ENCODE assay signal across 10 cellular contexts in the genomic region with DNA sequence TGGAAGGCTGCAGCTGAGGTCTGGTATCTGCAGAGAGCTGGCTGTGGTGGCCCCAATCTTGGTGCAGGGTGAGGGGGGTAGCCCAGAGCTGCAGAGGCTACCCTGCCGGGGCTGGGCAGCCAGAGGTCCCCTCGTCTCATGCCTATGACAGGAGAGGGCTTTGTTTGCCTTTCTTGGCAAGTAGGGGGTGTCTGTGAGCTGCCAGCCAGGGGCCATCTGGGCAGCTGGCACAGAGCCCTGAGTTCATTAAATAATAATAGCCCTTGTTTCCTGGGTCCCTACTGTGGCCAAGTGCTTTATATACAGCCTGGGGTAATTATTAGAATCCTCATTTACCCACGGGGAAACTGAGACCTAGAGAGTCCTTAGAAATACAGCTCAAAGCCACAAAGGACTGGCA.
A peak's percentile ranks its signal among the peaks of the same experiment; 100 is the strongest.
DNase-seq lines count a peak whose midpoint lies in the region; ATAC-seq, FAIRE-seq and TF ChIP-seq lines count a peak whose summit lies in the region.
"Had no signal": no experiment of that assay in that cellular context is flagged by ENCODE, and none has a peak within 500 bp of the region (broad histone marks: within the 10 kb centered on the region; RNA-seq: fewer than 3 reads in every experiment).

No MANE protein-coding gene starts in this region.

- H3K9me3 ChIP-seq in neuronal stem cell (replicated peaks in 1 of 2; ENCODE audit: control insufficient read depth in 2 of 2, insufficient read depth in 1 of 2, low read depth in 1 of 2, low read length in 2 of 2) (no peaks in the 10 kb centered on the region), vagina (no peaks in the 10 kb centered on the region)
- H3K9me3 ChIP-seq: colonic mucosa had no signal

- no peak overlapping the region for H2BK15ac ChIP-seq in neuronal stem cell (ENCODE audit: low read length)

- peak; percentile 87 for DNase-seq in G401 (ENCODE audit: low spot score)
- DNase-seq in NCI-H2227 (lab: John Stamatoyannopoulos, UW; ENCODE audit: unreplicated experiment) = peak; percentile 42
- peak; percentile 76 to 93 (median 86) for DNase-seq in dorsolateral prefrontal cortex
- DNase-seq in neuronal stem cell (ENCODE audit: low spot score) = no peak
- DNase-seq in urothelium cell line (ENCODE audit: low spot score) = no peak
- no peak for DNase-seq in activated CD4-positive, CD25-positive, alpha-beta regulatory T cell (lab: John Stamatoyannopoulos, UW)
- DNase-seq in vagina (ENCODE audit: extremely low spot score in 2 of 2) = no peak

- peak overlapping the region in 3 of 59 donors; percentile 2 to 30 (median 28) for H3K4me3 ChIP-seq in dorsolateral prefrontal cortex
- no peak overlapping the region for H3K4me3 ChIP-seq in neuronal stem cell (ENCODE audit: low read length in 2 of 2)
- H3K4me3 ChIP-seq in vagina = no peak overlapping the region
- H3K4me3 ChIP-seq: colonic mucosa, skin epidermis had no signal

- TF ChIP-seq CTCF in dorsolateral prefrontal cortex (IDR thresholded peaks at IDR 0.05 in 54 of 56, conservative IDR thresholded peaks at IDR 0.05 in 2 of 56; ENCODE audit: low read depth in 1 of 56, partially characterized antibody in 56 of 56) = peak in 47 of 56 donors; percentile 3 to 68 (median 42)
- TF ChIP-seq CTCF in vagina (IDR thresholded peaks at IDR 0.05) = no peak

- H3K79me1 ChIP-seq in neuronal stem cell (ENCODE audit: low read depth, low read length) = peaks cover 1% of the 10 kb centered on the region

- H2AK5ac ChIP-seq in neuronal stem cell (ENCODE audit: low read depth, low read length) = no peak overlapping the region

- intact Hi-C loops in dorsolateral prefrontal cortex (cut with DNase I) (loop anchor here in 1 of 2 donors (5.0 kb wide), 2 partner anchors 35 to 375 kb away; no protein-coding TSS in a partner anchor), vagina (cut with DNase I) (no loop called here)

- no peak overlapping the region for H2BK5ac ChIP-seq in neuronal stem cell (ENCODE audit: low read length)

- no peak overlapping the region for H4K8ac ChIP-seq in neuronal stem cell (ENCODE audit: low read depth, low read length)

- H3K23ac ChIP-seq in neuronal stem cell (ENCODE audit: low read depth, low read length, poor library complexity) = no peak overlapping the region

- no peak overlapping the region for H3K4me2 ChIP-seq in neuronal stem cell (ENCODE audit: insufficient read depth, low read length, poor library complexity, severe bottlenecking)

- FAIRE-seq in urothelium cell line (lab: Jason Lieb, UNC) = no peak

- H3K18ac ChIP-seq in neuronal stem cell (ENCODE audit: low read length) = peak overlapping the region; percentile 64

- H2BK12ac ChIP-seq in neuronal stem cell (ENCODE audit: low read length) = no peak overlapping the region

- H3K4ac ChIP-seq in neuronal stem cell (ENCODE audit: low read length) = no peak overlapping the region

- WGBS in neuronal stem cell (ENCODE audit: extremely low coverage in 2 of 2, insufficient read length in 2 of 2, insufficient replicate concordance in 1 of 2), 2 donors = no CpG with 5 or more reads among the region's 3 CpGs

- H3K36me3 ChIP-seq in neuronal stem cell (replicated peaks in 1 of 2; ENCODE audit: control insufficient read depth in 2 of 2, insufficient read depth in 2 of 2, low read length in 2 of 2) (no peaks in the 10 kb centered on the region), vagina (peaks cover 0 to 1% of the 10 kb centered on the region in 2 donors)
- H3K36me3 ChIP-seq: colonic mucosa had no signal

- H4K91ac ChIP-seq in neuronal stem cell (ENCODE audit: low read depth, low read length, poor library complexity) = no peak overlapping the region

- no peak overlapping the region for H2BK120ac ChIP-seq in neuronal stem cell (ENCODE audit: low read depth, low read length)

- ATAC-seq in HG03378 (IDR thresholded peaks at IDR 0.05; ENCODE audit: unreplicated experiment) = no peak

- TF ChIP-seq POLR2A in vagina (IDR thresholded peaks at IDR 0.05) = no peak

- no peak overlapping the region for H3K9ac ChIP-seq in neuronal stem cell (ENCODE audit: low read depth, low read length, poor library complexity)

- H3K4me1 ChIP-seq in neuronal stem cell (ENCODE audit: control insufficient read depth in 2 of 2, insufficient read depth in 1 of 2, low read depth in 1 of 2, low read length in 2 of 2) (peaks cover 0 to 3% of the 10 kb centered on the region in 2 donors), vagina (no peaks in the 10 kb centered on the region)
- H3K4me1 ChIP-seq: colonic mucosa had no signal

- in situ Hi-C loops in G401 (cut with HindIII; ENCODE audit: low sequenced_read_pairs) = loop anchor here (10.0 to 25.0 kb wide), 2 partner anchors 48 to 210 kb away; no protein-coding TSS in a partner anchor

- H3K27ac ChIP-seq in dorsolateral prefrontal cortex (peak overlapping the region in 10 of 59 donors; percentile 10 to 66 (median 35)), neuronal stem cell (replicated peaks; ENCODE audit: low read length) (no peak overlapping the region), vagina (no peak overlapping the region)
- H3K27ac ChIP-seq: colonic mucosa, skin epidermis had no signal

- no peak overlapping the region for H3K14ac ChIP-seq in neuronal stem cell (ENCODE audit: low read length)

- no peak overlapping the region for H2AFZ ChIP-seq in neuronal stem cell (ENCODE audit: low read length)

- H3K27me3 ChIP-seq in dorsolateral prefrontal cortex (no peaks in the 10 kb centered on the region), neuronal stem cell (ENCODE audit: control insufficient read depth in 3 of 3, insufficient read depth in 3 of 3, low read depth in 1 of 3, low read length in 3 of 3) (peaks cover 0 to 7% (median 0%) of the 10 kb centered on the region in 3 experiments), vagina (no peaks in the 10 kb centered on the region)
- H3K27me3 ChIP-seq: colonic mucosa had no signal

Comparison
In these comparisons a context has a peak if more than half of its experiments do, and no peak if none do; other contexts are left out.
1. DNase-seq: peak in G401 (single experiment), NCI-H2227 (single experiment) and dorsolateral prefrontal cortex (10 of 10); none in neuronal stem cell (single experiment), urothelium cell line (single experiment), activated CD4-positive, CD25-positive, alpha-beta regulatory T cell (0 of 4) and vagina (0 of 2).
2. CTCF ChIP-seq: peak in dorsolateral prefrontal cortex (47 of 56); none in vagina (0 of 3).